In genomic region chr3:71010731-71011455, GRCh38 we compare ENCODE assay signal across 8 cellular contexts.
DNase-seq lines count a peak whose midpoint lies in the region; ATAC-seq and FAIRE-seq lines count a peak whose summit lies in the region.

No MANE protein-coding gene starts in this region.

- peak; percentile 75 for DNase-seq in activated CD8-positive, alpha-beta memory T cell treated with anti-CD3 and anti-CD28 coated beads, Interleukin-2, amount 50 U/mL, for 48 hours
- DNase-seq in naive thymus-derived CD8-positive, alpha-beta T cell, result peak in 7 of 10 donors; percentile 43 to 83 (median 51)
- DNase-seq in NCI-H2029 (lab: John Stamatoyannopoulos, UW) (no peak), frontal cortex (ENCODE audit: low spot score in 2 of 2) (no peak), globus pallidus (ENCODE audit: low spot score) (no peak), cardiac septum (ENCODE audit: low spot score) (no peak)

- POLR2A ChIA-PET in naive thymus-derived CD8-positive, alpha-beta T cell (lab: Charles Lee), result interaction anchor here (0.9 to 1.2 kb wide), 3 partner anchors 19 to 120 kb away, joined by 3 to 7 read pairs (median 3); no protein-coding TSS in a partner anchor

- FAIRE-seq in frontal cortex (lab: Jason Lieb, UNC), result no peak

- H3K4me1 Mint-ChIP-seq in naive thymus-derived CD8-positive, alpha-beta T cell, result peaks cover 19 to 82% (median 67%) of the 10 kb centered on the region in 4 donors

- no peaks in the 10 kb centered on the region for H3K27me3 Mint-ChIP-seq in naive thymus-derived CD8-positive, alpha-beta T cell

- intact Hi-C loops in cardiac septum (cut with DNase I), result no loop called here

- peaks cover 0 to 4% (median 0%) of the 10 kb centered on the region in 9 donors for H3K9me3 Mint-ChIP-seq in naive thymus-derived CD8-positive, alpha-beta T cell

- ATAC-seq in GM19328 (IDR thresholded peaks at IDR 0.05; ENCODE audit: unreplicated experiment), result peak; percentile 42
- ATAC-seq in HG03354 (IDR thresholded peaks at IDR 0.05; ENCODE audit: poor library complexity, severe bottlenecking, unreplicated experiment), result peak; percentile 75
- ATAC-seq in naive thymus-derived CD8-positive, alpha-beta T cell, result peak; percentile 74 to 87

- peak overlapping the region; percentile 81 to 96 (median 91) for H3K27ac Mint-ChIP-seq in naive thymus-derived CD8-positive, alpha-beta T cell

- H3K36me3 Mint-ChIP-seq in naive thymus-derived CD8-positive, alpha-beta T cell, result peaks cover 7 to 53% (median 26%) of the 10 kb centered on the region in 3 donors

- H3K4me3 Mint-ChIP-seq in naive thymus-derived CD8-positive, alpha-beta T cell, result peak overlapping the region in 9 of 10 donors; percentile 43 to 79 (median 61)

Comparison
In these comparisons a context has a peak if more than half of its experiments do, and no peak if none do; other contexts are left out.
1. DNase-seq: peak in activated CD8-positive, alpha-beta memory T cell treated with anti-CD3 and anti-CD28 coated beads, Interleukin-2, amount 50 U/mL, for 48 hours (single experiment) and naive thymus-derived CD8-positive, alpha-beta T cell (7 of 10); none in NCI-H2029 (single experiment), frontal cortex (0 of 2), globus pallidus (single experiment) and cardiac septum (single experiment).
2. Peak in every context shown above with its lines, with median percentiles within 50 percentile points of each other: ATAC-seq.